ENCODE assay signal across 14 cellular contexts in genomic region chr19:57587529-57587928, GRCh38. TPM values are rescaled to one million over a fixed set of nuclear protein-coding genes. Genes with fewer than 3 reads are reported as not detected.
A peak's percentile ranks its signal among the peaks of the same experiment; 100 is the strongest.
DNase-seq lines count a peak whose midpoint lies in the region; ATAC-seq and TF ChIP-seq lines count a peak whose summit lies in the region.
"Had no signal": no experiment of that assay in that cellular context is flagged by ENCODE, and none has a peak within 500 bp of the region (broad histone marks: within the 10 kb centered on the region; RNA-seq: fewer than 3 reads in every experiment).

No MANE protein-coding gene starts in this region.

- no peak for TF ChIP-seq CTCF in fibroblast of mammary gland (conservative IDR thresholded peaks at IDR 0.05; ENCODE audit: control insufficient read depth, insufficient read depth, low read depth, low read length)
- no peak for TF ChIP-seq CTCF in thyroid gland (IDR thresholded peaks at IDR 0.05)

- H3K27me3 ChIP-seq in thyroid gland: no peaks in the 10 kb centered on the region

- WGBS in thyroid gland, 2 donors: 92 to 100% methylated on average over 1 of the region's 1 CpG

- H3K9me3 ChIP-seq in thyroid gland: peaks cover 3% of the 10 kb centered on the region

- no peak overlapping the region for H3K4me3 ChIP-seq in fibroblast of mammary gland (ENCODE audit: control insufficient read depth, low read depth, low read length)
- no peak overlapping the region for H3K4me3 ChIP-seq in thyroid gland (replicated peaks in 1 of 3)

- no peak overlapping the region for H3K27ac ChIP-seq in thyroid gland

- TF ChIP-seq POLR2A in thyroid gland (IDR thresholded peaks at IDR 0.05): no peak

- DNase-seq in AG08396 (ENCODE audit: low spot score): peak; percentile 78
- DNase-seq in M059J (ENCODE audit: low read depth): peak; percentile 91
- peak; percentile 75 for DNase-seq in fibroblast of mammary gland (ENCODE audit: low read depth)
- DNase-seq in stimulated activated naive CD4-positive, alpha-beta T cell (lab: John Stamatoyannopoulos, UW): no peak
- no peak for DNase-seq in thyroid gland
- DNase-seq: anterior cingulate cortex; effector CD4-positive, alpha-beta T cell; left colon; MV-4-11; naive thymus-derived CD4-positive, alpha-beta T cell; NCI-H2227 treated with DMSO at 0.1 percent for 48 hours; stimulated activated CD4-positive, alpha-beta T cell treated with anti-CD3 and anti-CD28 coated beads, Interleukin-2, amount 100 ng/mL, for 48 hours had no signal

- H3K36me3 ChIP-seq in thyroid gland: peaks cover 25 to 29% of the 10 kb centered on the region in 2 donors

- peaks cover 13 to 19% of the 10 kb centered on the region in 2 donors for H3K4me1 ChIP-seq in thyroid gland

- intact Hi-C loops in thyroid gland (cut with DNase I): no loop called here

- ATAC-seq in GM21526 (IDR thresholded peaks at IDR 0.05; ENCODE audit: low FRiP score, unreplicated experiment): no peak
- ATAC-seq: left colon; naive thymus-derived CD4-positive, alpha-beta T cell; stimulated activated memory B cell treated with anti-CD40 and anti-IgM and Interleukin-4, amounts not matched to agents 10 μg/mL and 1 μg/mL and 100 μg/mL, for 72 hours had no signal

RNA-seq across cellular contexts. Expression of gene ZIK1, which starts 3.6 kb away (rescaled TPM):
- 10.3 and 12.3 TPM in 2 replicates for total RNA-seq in M059J (2014; rRNA removed; shearing (Covaris generic))
- total RNA-seq in thyroid gland: 10 to 100 TPM in 3 of 4 donors, 1 to 10 TPM in 1; 8.9 to 19.7 (median 13.7) TPM

RNA-seq across cellular contexts. Expression of gene ZNF416, which starts 8.8 kb away (rescaled TPM):
- total RNA-seq in M059J (2014; rRNA removed; shearing (Covaris generic)): 5.0 and 6.9 TPM in 2 replicates
- 10 to 100 TPM in 1 of 4 donors, 1 to 10 TPM in 3; 5.2 to 10.9 (median 7.2) TPM for total RNA-seq in thyroid gland

RNA-seq across cellular contexts. Expression of gene ZNF530, which starts 12.2 kb away (rescaled TPM):
- total RNA-seq in M059J (2014; rRNA removed; shearing (Covaris generic)): 7.4 and 17.4 TPM in 2 replicates
- 1 to 10 TPM; 1.9 to 4.8 (median 2.6) TPM for total RNA-seq in thyroid gland

RNA-seq across cellular contexts. Expression of gene ZNF134, which starts 26.5 kb away (rescaled TPM):
- 16.5 and 17.6 TPM in 2 replicates for total RNA-seq in M059J (2014; rRNA removed; shearing (Covaris generic))
- 10 to 100 TPM; 32.6 to 45.5 (median 37.3) TPM for total RNA-seq in thyroid gland

RNA-seq across cellular contexts. Expression of gene ZNF550, which starts 27.9 kb away (rescaled TPM):
- total RNA-seq in M059J (2014; rRNA removed; shearing (Covaris generic)): 9.4 and 14.0 TPM in 2 replicates
- total RNA-seq in thyroid gland: 10 to 100 TPM in 1 of 4 donors, 1 to 10 TPM in 3; 7.1 to 13.5 (median 8.7) TPM

Comparison
In these comparisons a context has a peak if more than half of its experiments do, and no peak if none do; other contexts are left out.
1. DNase-seq: peak in AG08396 (single experiment), M059J (single experiment) and fibroblast of mammary gland (single experiment); none in stimulated activated naive CD4-positive, alpha-beta T cell (0 of 6) and thyroid gland (0 of 2).